ENCODE assay signal across 9 cellular contexts in the genomic region with DNA sequence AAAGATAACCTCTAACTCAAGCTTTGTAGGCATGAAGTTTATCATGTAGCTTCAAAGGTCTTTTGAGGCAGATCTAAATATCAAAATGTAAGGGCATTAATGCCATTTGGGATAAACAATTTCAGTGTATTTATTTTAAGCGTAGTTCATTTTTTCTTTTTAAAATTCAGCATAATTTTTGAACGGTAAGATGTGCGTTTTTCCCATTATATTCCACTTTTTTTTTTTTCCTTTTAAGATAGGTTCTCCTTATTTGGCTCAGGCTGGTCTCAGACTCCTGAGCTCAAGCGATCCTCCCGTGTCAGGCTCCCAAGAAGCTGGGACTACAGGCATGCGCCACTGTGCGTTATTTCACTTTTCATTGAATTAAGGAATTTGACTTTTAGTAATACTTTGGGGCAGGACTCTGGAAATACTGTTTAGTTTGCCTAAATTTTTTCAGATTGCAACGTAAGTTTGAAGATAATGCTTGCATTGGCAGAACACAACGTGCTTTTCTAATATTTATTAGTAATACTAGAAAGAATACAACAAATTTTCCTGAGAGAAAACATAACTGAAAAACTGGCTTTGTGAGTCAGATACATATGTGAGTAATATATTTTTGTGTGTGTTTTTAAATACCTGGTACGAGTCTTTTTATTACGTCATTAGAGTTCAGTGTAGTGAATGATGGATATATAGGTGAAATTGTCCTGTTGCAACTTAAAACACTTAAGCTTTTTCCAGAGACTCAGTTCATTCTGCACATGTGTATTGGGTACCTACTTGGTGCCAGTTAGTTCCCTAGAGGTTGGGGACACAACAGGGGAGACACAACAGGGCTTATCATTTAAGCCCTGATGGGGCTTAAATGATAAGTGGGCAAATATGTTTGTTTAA. TPM values are rescaled to one million over a fixed set of nuclear protein-coding genes. Genes with fewer than 3 reads are reported as not detected.
DNase-seq lines count a peak whose midpoint lies in the region; ATAC-seq, FAIRE-seq and TF ChIP-seq lines count a peak whose summit lies in the region.
"Had no signal": no experiment of that assay in that cellular context is flagged by ENCODE, and none has a peak within 500 bp of the region (broad histone marks: within the 10 kb centered on the region; RNA-seq: fewer than 3 reads in every experiment).

No MANE protein-coding gene starts in this region.

- H3K9ac ChIP-seq in astrocyte (ENCODE audit: low read length) = no peak overlapping the region

- H3K27me3 Mint-ChIP-seq in astrocyte (ENCODE audit: low read depth, unreplicated experiment) = no peaks in the 10 kb centered on the region
- peaks cover 44% of the 10 kb centered on the region for H3K27me3 Mint-ChIP-seq in activated CD8-positive, alpha-beta memory T cell treated with anti-CD3 and anti-CD28 coated beads, Interleukin-2, amount 10 ng/mL, durations not matched to agents 7 days and 5 days

- no peak for TF ChIP-seq RAD21 in A549 (conservative IDR thresholded peaks at IDR 0.05 in 1 of 2, IDR thresholded peaks at IDR 0.05 in 1 of 2)

- peaks cover 46% of the 10 kb centered on the region for H3K79me2 ChIP-seq in astrocyte (ENCODE audit: insufficient read depth, low read length)

- H3K36me3 ChIP-seq in astrocyte (ENCODE audit: insufficient read depth, low read length) = no peaks in the 10 kb centered on the region
- no peaks in the 10 kb centered on the region for H3K36me3 ChIP-seq in right lobe of liver

- H4K20me1 ChIP-seq in astrocyte (ENCODE audit: insufficient read depth, low read length) = peaks cover 10% of the 10 kb centered on the region

- H3K27ac ChIP-seq in A549 (peak overlapping the region; percentile 34 to 82; a peak in 4 of 6 replicates), astrocyte (ENCODE audit: low read depth, low read length) (no peak overlapping the region), right lobe of liver (peak overlapping the region; percentile 71 to 96 (median 94))

- intact Hi-C loops in right lobe of liver (cut with DNase I) = no loop called here

- H3K4me1 ChIP-seq in A549 = peaks cover 21% of the 10 kb centered on the region
- peaks cover 12% of the 10 kb centered on the region for H3K4me1 ChIP-seq in astrocyte (ENCODE audit: insufficient read depth, low read length)
- H3K4me1 ChIP-seq in right lobe of liver = peaks cover 0 to 12% (median 0%) of the 10 kb centered on the region in 4 donors

- H3K36me3 Mint-ChIP-seq in astrocyte (ENCODE audit: low read depth, unreplicated experiment) = peaks cover 4% of the 10 kb centered on the region
- no peaks in the 10 kb centered on the region for H3K36me3 Mint-ChIP-seq in activated CD8-positive, alpha-beta memory T cell treated with anti-CD3 and anti-CD28 coated beads, Interleukin-2, amount 10 ng/mL, durations not matched to agents 7 days and 5 days

- TF ChIP-seq CTCF in A549 (IDR thresholded peaks at IDR 0.05) = no peak
- TF ChIP-seq CTCF in HFF-Myc (IDR thresholded peaks at IDR 0.05; ENCODE audit: low read depth, low read length, missing control alignments) = no peak
- no peak for TF ChIP-seq CTCF in astrocyte (IDR thresholded peaks at IDR 0.05; ENCODE audit: insufficient read depth, low read depth, low read length)
- no peak for TF ChIP-seq CTCF in right lobe of liver (IDR thresholded peaks at IDR 0.05)

- ATAC-seq in A549 (no peak), right lobe of liver (no peak), GM21526 (IDR thresholded peaks at IDR 0.05; ENCODE audit: low FRiP score, unreplicated experiment) (no peak)
- ATAC-seq in activated CD8-positive, alpha-beta memory T cell treated with anti-CD3 and anti-CD28 coated beads, Interleukin-2, amount 10 ng/mL, durations not matched to agents 7 days and 5 days = no peak

- POLR2A ChIA-PET in A549 (lab: Yijun Ruan, JAX) = no interaction called here

- CTCF ChIA-PET in A549 (lab: Yijun Ruan, JAX) = interaction anchor here (1.1 to 1.6 kb wide), 6 partner anchors 8 to 394 kb away, joined by 3 to 9 read pairs (median 4); no protein-coding TSS in a partner anchor
- CTCF ChIA-PET in activated CD8-positive, alpha-beta memory T cell treated with anti-CD3 and anti-CD28 coated beads, Interleukin-2, amount 10 ng/mL, durations not matched to agents 7 days and 5 days (lab: Charles Lee) = interaction anchor here (1.4 kb wide), 1 partner anchor 185 kb away, joined by 3 read pairs; no protein-coding TSS in a partner anchor

- H3K4me2 ChIP-seq in A549 (peak overlapping the region; percentile 99), astrocyte (ENCODE audit: low read length) (peak overlapping the region; percentile 98)

- no peak for TF ChIP-seq POLR2A in A549 (IDR thresholded peaks at IDR 0.05; ENCODE audit: low read length)
- TF ChIP-seq POLR2A in right lobe of liver (IDR thresholded peaks at IDR 0.05) = no peak

- no peak for TF ChIP-seq EP300 in A549 (IDR thresholded peaks at IDR 0.05)

- H3K4me3 Mint-ChIP-seq in astrocyte (ENCODE audit: unreplicated experiment) = peak overlapping the region; percentile 91
- H3K4me3 Mint-ChIP-seq in activated CD8-positive, alpha-beta memory T cell treated with anti-CD3 and anti-CD28 coated beads, Interleukin-2, amount 10 ng/mL, durations not matched to agents 7 days and 5 days = no peak overlapping the region

- peaks cover 10% of the 10 kb centered on the region for H3K4me1 Mint-ChIP-seq in astrocyte (ENCODE audit: low read depth, unreplicated experiment)
- H3K4me1 Mint-ChIP-seq in activated CD8-positive, alpha-beta memory T cell treated with anti-CD3 and anti-CD28 coated beads, Interleukin-2, amount 10 ng/mL, durations not matched to agents 7 days and 5 days = peaks cover 10% of the 10 kb centered on the region

- H3K27me3 ChIP-seq in astrocyte (ENCODE audit: insufficient read depth, low read length) (no peaks in the 10 kb centered on the region), right lobe of liver (no peaks in the 10 kb centered on the region)

- no peak for FAIRE-seq in A549 (lab: Jason Lieb, UNC)
- FAIRE-seq in astrocyte (lab: Jason Lieb, UNC) = no peak

- H3K4me3 ChIP-seq in A549 (peak overlapping the region; percentile 90), HFF-Myc (replicated peaks; ENCODE audit: low read depth, low read length) (peak overlapping the region; percentile 70; the same call in 1 of the 2 replicates), astrocyte (ENCODE audit: insufficient read depth, low read depth, low read length) (no peak overlapping the region), right lobe of liver (peak overlapping the region; percentile 9 to 83 (median 80))

- peaks cover 7% of the 10 kb centered on the region for H3K9me3 Mint-ChIP-seq in astrocyte (ENCODE audit: unreplicated experiment)
- H3K9me3 Mint-ChIP-seq in activated CD8-positive, alpha-beta memory T cell treated with anti-CD3 and anti-CD28 coated beads, Interleukin-2, amount 10 ng/mL, durations not matched to agents 7 days and 5 days (ENCODE audit: low read depth) = no peaks in the 10 kb centered on the region

- H3K27ac Mint-ChIP-seq in astrocyte (ENCODE audit: unreplicated experiment) = peak overlapping the region; percentile 69
- no peak overlapping the region for H3K27ac Mint-ChIP-seq in activated CD8-positive, alpha-beta memory T cell treated with anti-CD3 and anti-CD28 coated beads, Interleukin-2, amount 10 ng/mL, durations not matched to agents 7 days and 5 days

- WGBS in A549 (ENCODE audit: missing lambda C conversion rate) = 28% methylated on average over 11 of the region's 11 CpGs
- WGBS in right lobe of liver (ENCODE audit: insufficient coverage, low coverage, low lambda C conversion rate, missing lambda C conversion rate) = 24% methylated on average over 11 of the region's 11 CpGs

- H3K9me3 ChIP-seq in A549 (peaks cover 5% of the 10 kb centered on the region; the same call in 1 of the 3 replicates), astrocyte (ENCODE audit: insufficient read depth, low read depth, low read length) (no peaks in the 10 kb centered on the region), right lobe of liver (no peaks in the 10 kb centered on the region)

- no peak overlapping the region for H2AFZ ChIP-seq in astrocyte (ENCODE audit: low read depth, low read length)

- DNase-seq in A549 (ENCODE audit: low read depth in 1 of 2, low spot score in 1 of 2) (peak in 1 of 2 experiments; percentile 11), HFF-Myc (ENCODE audit: extremely low read depth, low read depth) (no peak), astrocyte (ENCODE audit: low read depth) (no peak), right lobe of liver (no peak), LoVo (ENCODE audit: low spot score) (no peak), NCI-H1436 (lab: John Stamatoyannopoulos, UW) (no peak)
- DNase-seq in activated CD8-positive, alpha-beta memory T cell treated with anti-CD3 and anti-CD28 coated beads, Interleukin-2, amount 10 ng/mL, durations not matched to agents 7 days and 5 days = no peak
- DNase-seq: effector CD8-positive, alpha-beta T cell had no signal

TF ChIP-seq in A549, 52 proteins besides CTCF, POLR2A, EP300 and RAD21:
- TF ChIP-seq RARB (CRISPR knock-in tag; IDR thresholded peaks at IDR 0.05) (no peak), CHD2 (IDR thresholded peaks at IDR 0.05; ENCODE audit: low read length, partially characterized antibody) (no peak), RCOR1 (IDR thresholded peaks at IDR 0.05; ENCODE audit: low read depth, low read length) (no peak), JUN (IDR thresholded peaks at IDR 0.05) (no peak)

RNA-seq across cellular contexts. Expression of gene RALGPS2, which starts 2.2 kb away (rescaled TPM):
- polyA plus RNA-seq in A549 (2011; rRNA removed) = 18.6 and 23.7 TPM in 2 replicates
- polyA plus RNA-seq in A549 (2012; cell fraction: cytosol; rRNA removed) = 2.9 and 3.7 TPM in 2 replicates
- 1.8 and 2.4 TPM in 2 replicates for polyA plus RNA-seq in A549 (2012; cell fraction: nucleus; rRNA removed)
- 10.2 to 11.8 TPM (median 10.5 TPM) in 3 replicates for polyA plus RNA-seq in A549 (2017; fragmentation: RNase III; extraction: RNeasy Plus Mini Kit Qiagen cat#74134 plus additional on column Dnase treatment)
- 14.1 and 15.9 TPM in 2 replicates for polyA minus RNA-seq in A549 (2011; rRNA and poly(A)+ RNA removed)
- total RNA-seq in astrocyte = 33.6 and 35.4 TPM in 2 replicates
- total RNA-seq in right lobe of liver = 10 to 100 TPM; 21.0 to 38.3 (median 28.4) TPM
- total RNA-seq in activated CD8-positive, alpha-beta memory T cell treated with anti-CD3 and anti-CD28 coated beads, Interleukin-2, amount 10 ng/mL, durations not matched to agents 7 days and 5 days = 1 to 10 TPM; 1.4 to 1.9 TPM

Comparison
In these comparisons a context has a peak if more than half of its experiments do, and no peak if none do; other contexts are left out.
1. RNA of gene RALGPS2, which starts 2.2 kb away (total RNA-seq): 33.6 to 35.4 TPM in astrocyte and 21.0 to 38.3 TPM in right lobe of liver; 1.4 to 1.9 TPM in activated CD8-positive, alpha-beta memory T cell treated with anti-CD3 and anti-CD28 coated beads, Interleukin-2, amount 10 ng/mL, durations not matched to agents 7 days and 5 days; every median in the first group is over 4 times any median in the second.